Comparison of ENCODE assay signal across 1 cellular context in the genomic region with DNA sequence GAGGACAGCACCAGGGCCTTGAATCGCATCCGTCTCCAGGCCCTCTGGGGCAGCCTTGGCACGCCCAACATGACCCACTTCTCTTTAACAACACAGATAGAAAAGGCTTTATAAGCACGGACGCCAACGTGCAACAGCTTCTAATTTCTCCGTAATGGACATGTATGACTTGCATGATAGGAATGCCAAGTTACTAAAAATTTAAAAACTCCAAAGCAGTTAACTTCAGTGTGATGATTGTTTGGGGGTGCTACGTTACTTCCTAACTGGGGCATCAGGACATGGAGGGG.
TF ChIP-seq lines count a peak whose summit lies in the region.

No MANE protein-coding gene starts in this region.

TF ChIP-seq in HepG2, 621 proteins besides CTCF, POLR2A, EP300 and RAD21:
- TF ChIP-seq TCF7 (IDR thresholded peaks at IDR 0.05; ENCODE audit: low read depth) (no peak), KDM1A (CRISPR knock-in tag; IDR thresholded peaks at IDR 0.05) (no peak), ZNF816 (CRISPR knock-in tag; IDR thresholded peaks at IDR 0.05; ENCODE audit: borderline replicate concordance) (no peak), TOPORS (CRISPR knock-in tag; IDR thresholded peaks at IDR 0.05) (no peak), RAD51 (IDR thresholded peaks at IDR 0.05; ENCODE audit: borderline replicate concordance) (no peak), ZNF430 (CRISPR knock-in tag; IDR thresholded peaks at IDR 0.05) (no peak), ZBTB3 (CRISPR knock-in tag; IDR thresholded peaks at IDR 0.05; ENCODE audit: borderline replicate concordance, low read depth) (no peak), SMARCE1 (IDR thresholded peaks at IDR 0.05; ENCODE audit: borderline replicate concordance) (no peak)
- TF ChIP-seq, protein P1, sequence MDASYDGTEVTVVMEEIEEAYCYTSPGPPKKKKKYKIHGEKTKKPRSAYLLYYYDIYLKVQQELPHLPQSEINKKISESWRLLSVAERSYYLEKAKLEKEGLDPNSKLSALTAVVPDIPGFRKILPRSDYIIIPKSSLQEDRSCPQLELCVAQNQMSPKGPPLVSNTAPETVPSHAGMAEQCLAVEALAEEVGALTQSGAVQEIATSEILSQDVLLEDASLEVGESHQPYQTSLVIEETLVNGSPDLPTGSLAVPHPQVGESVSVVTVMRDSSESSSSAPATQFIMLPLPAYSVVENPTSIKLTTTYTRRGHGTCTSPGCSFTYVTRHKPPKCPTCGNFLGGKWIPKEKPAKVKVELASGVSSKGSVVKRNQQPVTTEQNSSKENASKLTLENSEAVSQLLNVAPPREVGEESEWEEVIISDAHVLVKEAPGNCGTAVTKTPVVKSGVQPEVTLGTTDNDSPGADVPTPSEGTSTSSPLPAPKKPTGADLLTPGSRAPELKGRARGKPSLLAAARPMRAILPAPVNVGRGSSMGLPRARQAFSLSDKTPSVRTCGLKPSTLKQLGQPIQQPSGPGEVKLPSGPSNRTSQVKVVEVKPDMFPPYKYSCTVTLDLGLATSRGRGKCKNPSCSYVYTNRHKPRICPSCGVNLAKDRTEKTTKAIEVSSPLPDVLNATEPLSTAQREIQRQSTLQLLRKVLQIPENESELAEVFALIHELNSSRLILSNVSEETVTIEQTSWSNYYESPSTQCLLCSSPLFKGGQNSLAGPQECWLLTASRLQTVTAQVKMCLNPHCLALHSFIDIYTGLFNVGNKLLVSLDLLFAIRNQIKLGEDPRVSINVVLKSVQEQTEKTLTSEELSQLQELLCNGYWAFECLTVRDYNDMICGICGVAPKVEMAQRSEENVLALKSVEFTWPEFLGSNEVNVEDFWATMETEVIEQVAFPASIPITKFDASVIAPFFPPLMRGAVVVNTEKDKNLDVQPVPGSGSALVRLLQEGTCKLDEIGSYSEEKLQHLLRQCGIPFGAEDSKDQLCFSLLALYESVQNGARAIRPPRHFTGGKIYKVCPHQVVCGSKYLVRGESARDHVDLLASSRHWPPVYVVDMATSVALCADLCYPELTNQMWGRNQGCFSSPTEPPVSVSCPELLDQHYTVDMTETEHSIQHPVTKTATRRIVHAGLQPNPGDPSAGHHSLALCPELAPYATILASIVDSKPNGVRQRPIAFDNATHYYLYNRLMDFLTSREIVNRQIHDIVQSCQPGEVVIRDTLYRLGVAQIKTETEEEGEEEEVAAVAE (CRISPR knock-in tag; IDR thresholded peaks at IDR 0.05; ENCODE audit: borderline replicate concordance): no peak
- TF ChIP-seq, protein P2, sequence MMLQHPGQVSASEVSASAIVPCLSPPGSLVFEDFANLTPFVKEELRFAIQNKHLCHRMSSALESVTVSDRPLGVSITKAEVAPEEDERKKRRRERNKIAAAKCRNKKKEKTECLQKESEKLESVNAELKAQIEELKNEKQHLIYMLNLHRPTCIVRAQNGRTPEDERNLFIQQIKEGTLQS (CRISPR knock-in tag; IDR thresholded peaks at IDR 0.05): no peak
- TF ChIP-seq, protein P3, sequence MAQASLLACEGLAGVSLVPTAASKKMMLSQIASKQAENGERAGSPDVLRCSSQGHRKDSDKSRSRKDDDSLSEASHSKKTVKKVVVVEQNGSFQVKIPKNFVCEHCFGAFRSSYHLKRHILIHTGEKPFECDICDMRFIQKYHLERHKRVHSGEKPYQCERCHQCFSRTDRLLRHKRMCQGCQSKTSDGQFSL (CRISPR knock-in tag; IDR thresholded peaks at IDR 0.05): no peak
